Comparison of ENCODE assay signal across 8 cellular contexts in genomic region chr9:34178698-34179527, GRCh38. TPM values are rescaled to one million over a fixed set of nuclear protein-coding genes. Genes with fewer than 3 reads are reported as not detected.
DNase-seq lines count a peak whose midpoint lies in the region; ATAC-seq and TF ChIP-seq lines count a peak whose summit lies in the region.

Gene UBAP1, plus strand, starts transcription at chr9:34179043. Its CDS starts 41,872 bp downstream, at chr9:34220915.

- H3K4me3 ChIP-seq in prostate gland (peak within 1 kb of the TSS; percentile 91 to 93), urinary bladder (ENCODE audit: low read depth, low read length) (peak within 1 kb of the TSS; percentile 76)

- ATAC-seq in HG02884 (IDR thresholded peaks at IDR 0.05; ENCODE audit: unreplicated experiment): peak; percentile 98
- ATAC-seq in T-helper 17 cell: peak; percentile 98
- ATAC-seq in left ventricle myocardium superior: peak; percentile 99

- H3K4me1 Mint-ChIP-seq in T-helper 17 cell: peaks cover 17% of the 10 kb centered on the region

- TF ChIP-seq CTCF in GM13977 (IDR thresholded peaks at IDR 0.05; ENCODE audit: extremely low read depth, insufficient read depth, missing control alignments) (no peak), prostate gland (IDR thresholded peaks at IDR 0.05) (peak in 2 of 4 experiments; percentile 33)

- H3K4me1 ChIP-seq in prostate gland (replicated peaks) (no peaks in the 10 kb centered on the region), urinary bladder (ENCODE audit: insufficient read depth) (no peaks in the 10 kb centered on the region)

- H3K4me3 Mint-ChIP-seq in T-helper 17 cell: peak within 1 kb of the TSS; percentile 100

- peak; percentile 99 for TF ChIP-seq POLR2A in prostate gland (IDR thresholded peaks at IDR 0.05)

- H3K27ac ChIP-seq in prostate gland (peak within 1 kb of the TSS; percentile 97 to 99), urinary bladder (ENCODE audit: low read depth) (peak within 1 kb of the TSS; percentile 99)

- H3K9me3 ChIP-seq in T-helper 17 cell (ENCODE audit: control insufficient read depth, low read length, poor library complexity, severe bottlenecking) (no peaks in the 10 kb centered on the region), prostate gland (no peaks in the 10 kb centered on the region)

- WGBS in prostate gland: 1% methylated on average over 41 of the region's 52 CpGs
- under 1% methylated on average over 52 of the region's 52 CpGs for WGBS in urinary bladder

- no peaks in the 10 kb centered on the region for H3K27me3 Mint-ChIP-seq in T-helper 17 cell

- peak; percentile 94 for DNase-seq in GM13977 (ENCODE audit: low spot score)
- DNase-seq in NCI-H1694 (lab: John Stamatoyannopoulos, UW): peak; percentile 97
- DNase-seq in T-helper 17 cell: peak; percentile 84 to 90 (median 88)
- DNase-seq in amygdala (lab: John Stamatoyannopoulos, UW): peak; percentile 56 to 97 (median 91)
- peak; percentile 97 for DNase-seq in left ventricle myocardium superior
- DNase-seq in prostate gland (ENCODE audit: low spot score): peak; percentile 97

- intact Hi-C loops in left ventricle myocardium superior (cut with micrococcal nuclease): no loop called here
- intact Hi-C loops in prostate gland (cut with DNase I): loop anchor here (2.0 to 5.0 kb wide), 2 partner anchors 52 to 74 kb away; partner anchors contain the start of gene DCAF12

- H3K27ac Mint-ChIP-seq in T-helper 17 cell: peak within 1 kb of the TSS; percentile 99

- in situ Hi-C loops in GM13977 (cut with MboI; ENCODE audit: low pct_unique_long_range_greater_than_20kb, low sequenced_read_pairs, unreplicated experiment): no loop called here

- no peaks in the 10 kb centered on the region for H3K27me3 ChIP-seq in prostate gland (replicated peaks; ENCODE audit: insufficient read depth)

- peaks cover 8% of the 10 kb centered on the region for H3K36me3 Mint-ChIP-seq in T-helper 17 cell (ENCODE audit: low read depth)

- H3K36me3 ChIP-seq in prostate gland: no peaks in the 10 kb centered on the region
- H3K36me3 ChIP-seq in urinary bladder (ENCODE audit: insufficient read depth): no peaks in the 10 kb centered on the region

RNA-seq across cellular contexts. Expression of gene UBAP1, which starts in this region (rescaled TPM):
- total RNA-seq in T-helper 17 cell (10 to 100 TPM; 63.3 to 68.2 TPM), left ventricle myocardium superior (46.9 TPM), prostate gland (10 to 100 TPM; 38.3 to 72.2 TPM), urinary bladder (21.6 TPM)
- 54.1 TPM for polyA plus RNA-seq in urinary bladder

Comparison
In these comparisons a context has a peak if more than half of its experiments do, and no peak if none do; other contexts are left out.
1. Peak in every context shown above with its lines: DNase-seq, ATAC-seq, H3K4me3 ChIP-seq and H3K27ac ChIP-seq.